Comparison of ENCODE assay signal across 1 cellular context in the genomic region with DNA sequence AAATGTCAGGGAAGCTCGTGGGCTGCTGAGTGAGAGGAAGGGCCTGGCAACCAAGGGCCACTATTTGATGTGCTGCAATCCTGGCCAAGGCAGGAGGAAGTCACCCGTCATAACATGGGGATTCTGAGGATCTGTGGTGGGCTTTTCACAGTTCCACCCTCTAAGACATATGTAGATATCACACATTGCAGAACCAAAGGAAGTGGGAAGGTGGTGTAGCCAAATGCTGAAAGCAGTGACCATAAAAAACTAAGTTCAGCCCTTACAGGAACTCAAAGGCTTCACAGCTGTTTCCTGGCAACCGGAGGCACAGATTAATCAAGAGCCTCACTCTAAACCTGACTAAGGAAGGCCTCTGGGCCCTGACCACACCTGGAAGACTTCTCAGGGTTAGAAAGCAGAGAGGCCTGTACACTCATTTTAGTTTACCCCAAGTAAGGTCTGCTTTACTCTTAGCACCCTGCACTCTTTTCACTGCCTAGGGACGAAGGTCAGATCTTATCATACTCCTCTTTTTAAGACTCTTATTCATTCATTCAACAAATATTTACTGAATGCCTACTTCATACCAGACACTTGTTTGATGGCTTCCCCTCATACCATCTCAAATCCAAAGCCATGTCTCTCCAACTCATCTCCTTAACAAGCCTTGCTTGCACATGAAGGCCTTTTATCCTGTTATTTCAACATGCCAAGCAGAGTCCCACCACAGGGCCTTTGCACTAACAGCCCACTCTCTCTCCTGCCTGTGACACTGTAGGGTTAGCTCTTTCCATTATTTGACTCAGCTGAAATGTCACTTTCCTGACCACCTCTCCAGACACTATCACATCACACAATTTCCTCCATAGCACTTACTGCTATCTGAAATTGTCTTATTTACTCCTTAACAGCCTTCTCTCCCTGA.
TF ChIP-seq lines count a peak whose summit lies in the region.

No MANE protein-coding gene starts in this region.

TF ChIP-seq in liver, 16 proteins besides CTCF, POLR2A, EP300 and RAD21 (continued from another document):
- no peak for TF ChIP-seq JUND (IDR thresholded peaks at IDR 0.05)
- TF ChIP-seq, protein P1, sequence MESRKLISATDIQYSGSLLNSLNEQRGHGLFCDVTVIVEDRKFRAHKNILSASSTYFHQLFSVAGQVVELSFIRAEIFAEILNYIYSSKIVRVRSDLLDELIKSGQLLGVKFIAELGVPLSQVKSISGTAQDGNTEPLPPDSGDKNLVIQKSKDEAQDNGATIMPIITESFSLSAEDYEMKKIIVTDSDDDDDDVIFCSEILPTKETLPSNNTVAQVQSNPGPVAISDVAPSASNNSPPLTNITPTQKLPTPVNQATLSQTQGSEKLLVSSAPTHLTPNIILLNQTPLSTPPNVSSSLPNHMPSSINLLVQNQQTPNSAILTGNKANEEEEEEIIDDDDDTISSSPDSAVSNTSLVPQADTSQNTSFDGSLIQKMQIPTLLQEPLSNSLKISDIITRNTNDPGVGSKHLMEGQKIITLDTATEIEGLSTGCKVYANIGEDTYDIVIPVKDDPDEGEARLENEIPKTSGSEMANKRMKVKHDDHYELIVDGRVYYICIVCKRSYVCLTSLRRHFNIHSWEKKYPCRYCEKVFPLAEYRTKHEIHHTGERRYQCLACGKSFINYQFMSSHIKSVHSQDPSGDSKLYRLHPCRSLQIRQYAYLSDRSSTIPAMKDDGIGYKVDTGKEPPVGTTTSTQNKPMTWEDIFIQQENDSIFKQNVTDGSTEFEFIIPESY (IDR thresholded peaks at IDR 0.05), result no peak
- TF ChIP-seq HNF4G (IDR thresholded peaks at IDR 0.05), result no peak
- no peak for TF ChIP-seq FOXA2 (IDR thresholded peaks at IDR 0.05)
